In the genomic region with DNA sequence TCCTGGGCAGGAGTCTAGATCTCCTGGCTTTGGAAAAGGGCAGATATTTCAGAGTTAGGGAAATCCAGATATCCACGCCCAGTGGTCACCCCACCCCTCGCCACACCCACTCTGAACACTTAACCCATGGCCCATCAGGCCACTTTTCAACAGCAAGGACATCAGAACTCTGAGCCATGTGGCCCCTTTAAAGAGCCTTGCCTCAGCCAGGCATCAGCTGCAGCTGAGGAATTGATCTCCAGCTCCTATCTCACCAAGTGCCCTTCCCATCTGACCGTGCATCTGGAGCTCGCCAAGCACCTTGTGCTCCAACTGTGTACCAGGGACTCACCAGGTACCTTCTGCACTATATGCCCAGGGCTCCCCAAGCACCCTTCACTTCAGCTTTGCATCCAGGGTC, we compare ENCODE assay signal across 25 cellular contexts. TPM values are rescaled to one million over a fixed set of nuclear protein-coding genes. Genes with fewer than 3 reads are reported as not detected.
"Had no signal": no experiment of that assay in that cellular context is flagged by ENCODE, and none has a peak within 500 bp of the region (broad histone marks: within the 10 kb centered on the region; RNA-seq: fewer than 3 reads in every experiment).

No MANE protein-coding gene starts in this region.

- H3K4me3 ChIP-seq: heart right ventricle, lower lobe of right lung, mucosa of descending colon, right lobe of liver, skin epidermis, testis, vagina had no signal

- H3K27ac ChIP-seq: heart right ventricle, lower lobe of right lung, right lobe of liver, testis, vagina had no signal

- H3K36me3 ChIP-seq: heart right ventricle, lower lobe of right lung, right lobe of liver, vagina had no signal

- H3K4me1 ChIP-seq: lower lobe of right lung, right lobe of liver, testis, vagina had no signal

- FAIRE-seq: endometrium, keratinocyte had no signal

- H3K9me3 ChIP-seq: heart right ventricle, lower lobe of right lung, mucosa of descending colon, right lobe of liver, testis, vagina had no signal

- H3K4me3 Mint-ChIP-seq: activated CD4-positive, alpha-beta T cell treated with anti-CD3 and anti-CD28 coated beads, Interleukin-2, amount 10 ng/mL, durations not matched to agents 7 days and 5 days; activated naive CD4-positive, alpha-beta T cell treated with anti-CD3 and anti-CD28 coated beads, Interleukin-2, amount 10 ng/mL, durations not matched to agents 7 days and 5 days; brain; dendritic cell treated with granulocyte-macrophage colony-stimulating factor and Interleukin-4, amounts not matched to agents 40 ng/mL and 50 ng/mL, for 4 days; nephron progenitor cell; stimulated activated memory B cell treated with anti-CD40 and anti-IgM and Interleukin-4, amounts not matched to agents 10 μg/mL and 1 μg/mL and 100 μg/mL, for 72 hours had no signal

- H3K27ac Mint-ChIP-seq: activated CD4-positive, alpha-beta T cell treated with anti-CD3 and anti-CD28 coated beads, Interleukin-2, amount 10 ng/mL, durations not matched to agents 7 days and 5 days; activated naive CD4-positive, alpha-beta T cell treated with anti-CD3 and anti-CD28 coated beads, Interleukin-2, amount 10 ng/mL, durations not matched to agents 7 days and 5 days; dendritic cell treated with granulocyte-macrophage colony-stimulating factor and Interleukin-4, amounts not matched to agents 40 ng/mL and 50 ng/mL, for 4 days; nephron progenitor cell had no signal

- H3K9me3 Mint-ChIP-seq: activated CD4-positive, alpha-beta T cell treated with anti-CD3 and anti-CD28 coated beads, Interleukin-2, amount 10 ng/mL, durations not matched to agents 7 days and 5 days; activated naive CD4-positive, alpha-beta T cell treated with anti-CD3 and anti-CD28 coated beads, Interleukin-2, amount 10 ng/mL, durations not matched to agents 7 days and 5 days; brain; dendritic cell treated with granulocyte-macrophage colony-stimulating factor and Interleukin-4, amounts not matched to agents 40 ng/mL and 50 ng/mL, for 4 days; nephron progenitor cell; stimulated activated memory B cell treated with anti-CD40 and anti-IgM and Interleukin-4, amounts not matched to agents 10 μg/mL and 1 μg/mL and 100 μg/mL, for 72 hours had no signal

- DNase-seq: activated CD4-positive, alpha-beta T cell treated with anti-CD3 and anti-CD28 coated beads, Interleukin-2, amount 10 ng/mL, durations not matched to agents 7 days and 5 days; activated effector memory CD4-positive, alpha-beta T cell treated with Interleukin-2 at 50 U/mL for 16 hours; activated naive CD4-positive, alpha-beta T cell treated with anti-CD3 and anti-CD28 coated beads, Interleukin-2, amount 10 ng/mL, durations not matched to agents 7 days and 5 days; anterior cingulate cortex; effector CD4-positive, alpha-beta T cell; heart right ventricle; lower lobe of right lung; mesendoderm; mucosa of descending colon; nephron progenitor cell; nucleus accumbens; right lobe of liver; stimulated activated CD4-positive, alpha-beta T cell treated with anti-CD3 and anti-CD28 coated beads, Interleukin-1b, Interleukin-23, amount 100 ng/mL, for 48 hours; testis; trophoblast cell had no signal

- H3K27me3 ChIP-seq: right lobe of liver, testis, vagina had no signal

- H3K36me3 Mint-ChIP-seq: activated naive CD4-positive, alpha-beta T cell treated with anti-CD3 and anti-CD28 coated beads, Interleukin-2, amount 10 ng/mL, durations not matched to agents 7 days and 5 days; brain; stimulated activated memory B cell treated with anti-CD40 and anti-IgM and Interleukin-4, amounts not matched to agents 10 μg/mL and 1 μg/mL and 100 μg/mL, for 72 hours had no signal

- ATAC-seq: heart right ventricle, lower lobe of right lung, mucosa of descending colon, right lobe of liver had no signal

RNA-seq across cellular contexts. Expression of a gene that starts 20.2 kb away (rescaled TPM):
- total RNA-seq: fibroblast of villous mesenchyme had no signal

RNA-seq across cellular contexts. Expression of a gene that starts 22.0 kb away (rescaled TPM):
- total RNA-seq: epithelial cell of proximal tubule, fibroblast of villous mesenchyme, left lobe of liver, lower lobe of right lung, right lobe of liver, vagina had no signal
- polyA plus RNA-seq: keratinocyte had no signal

RNA-seq across cellular contexts. Expression of a gene that starts 23.8 kb away (rescaled TPM):
- total RNA-seq: epithelial cell of proximal tubule, fibroblast of villous mesenchyme, left lobe of liver, right lobe of liver had no signal
